Comparison of ENCODE assay signal across 8 cellular contexts in genomic region chr22:39308614-39309363, GRCh38. TPM values are rescaled to one million over a fixed set of nuclear protein-coding genes. Genes with fewer than 3 reads are reported as not detected.
DNase-seq lines count a peak whose midpoint lies in the region; ATAC-seq, FAIRE-seq and TF ChIP-seq lines count a peak whose summit lies in the region.

No MANE protein-coding gene starts in this region.

- peaks cover 9% of the 10 kb centered on the region for H3K4me1 Mint-ChIP-seq in CD4-positive, alpha-beta T cell (ENCODE audit: low read depth)

- TF ChIP-seq CTCF in fibroblast of lung (conservative IDR thresholded peaks at IDR 0.05 in 1 of 2, IDR thresholded peaks at IDR 0.05 in 1 of 2; ENCODE audit: low read depth in 1 of 2, low read length in 2 of 2) (peak; percentile 27 to 51), psoas muscle (IDR thresholded peaks at IDR 0.05) (no peak)
- TF ChIP-seq CTCF in CD4-positive, alpha-beta T cell (IDR thresholded peaks at IDR 0.05), result no peak

- no peaks in the 10 kb centered on the region for H3K9me3 ChIP-seq in fibroblast of lung (ENCODE audit: control insufficient read depth, insufficient read depth, low read depth, low read length)
- H3K9me3 ChIP-seq in psoas muscle, result no peaks in the 10 kb centered on the region
- no peaks in the 10 kb centered on the region for H3K9me3 ChIP-seq in CD4-positive, alpha-beta T cell (ENCODE audit: control insufficient read depth, low read length)

- H3K4me1 ChIP-seq in fibroblast of lung (ENCODE audit: control insufficient read depth, extremely low read depth, insufficient read depth, low read length) (peaks cover 32% of the 10 kb centered on the region), psoas muscle (peaks cover 15% of the 10 kb centered on the region)

- H3K27ac ChIP-seq in fibroblast of lung (ENCODE audit: insufficient read depth, low read length), result peak overlapping the region; percentile 92
- H3K27ac ChIP-seq in psoas muscle, result peak overlapping the region; percentile 61
- H3K27ac ChIP-seq in CD4-positive, alpha-beta T cell (ENCODE audit: low read depth, low read length), result no peak overlapping the region

- WGBS in psoas muscle, 3 donors, result 26 to 35% (median 27%) methylated on average over 24 of the region's 24 CpGs

- intact Hi-C loops in psoas muscle (cut with DNase I), result loop anchor here (5.0 kb wide), 2 partner anchors 61 to 76 kb away; no protein-coding TSS in a partner anchor
- intact Hi-C loops in CD4-positive, alpha-beta T cell (cut with DNase I, micrococcal nuclease), result loop anchor here in 1 of 2 experiments (5.0 kb wide), 1 partner anchor 91 kb away; no protein-coding TSS in a partner anchor

- no peaks in the 10 kb centered on the region for H3K27me3 Mint-ChIP-seq in CD4-positive, alpha-beta T cell

- FAIRE-seq in G401.6 (lab: Jason Lieb, UNC) (peak; percentile 46), RCC 7860 (lab: Jason Lieb, UNC) (peak; percentile 94)

- no peak overlapping the region for H3K27ac Mint-ChIP-seq in CD4-positive, alpha-beta T cell

- H3K36me3 ChIP-seq in fibroblast of lung (ENCODE audit: control insufficient read depth, insufficient read depth, low read length) (peaks cover 41% of the 10 kb centered on the region), psoas muscle (ENCODE audit: insufficient read depth in 1 of 2, low read depth in 1 of 2) (peaks cover 0 to 24% of the 10 kb centered on the region in 2 donors)

- H3K9me3 Mint-ChIP-seq in CD4-positive, alpha-beta T cell, result no peaks in the 10 kb centered on the region

- no peak overlapping the region for H3K4me3 Mint-ChIP-seq in CD4-positive, alpha-beta T cell

- CTCF ChIA-PET in CD4-positive, alpha-beta T cell (lab: Charles Lee), result no interaction called here

- ATAC-seq in psoas muscle (peak; percentile 41 to 66 (median 54)), HG02973 (IDR thresholded peaks at IDR 0.05; ENCODE audit: unreplicated experiment) (no peak), HG02870 (IDR thresholded peaks at IDR 0.05; ENCODE audit: unreplicated experiment) (no peak)
- ATAC-seq in CD4-positive, alpha-beta T cell (ENCODE audit: poor library complexity), result no peak

- H3K4me2 ChIP-seq in fibroblast of lung (ENCODE audit: extremely low read depth, insufficient read depth, low read length), result peak overlapping the region; percentile 80

- peak overlapping the region; percentile 42 for H3K9ac ChIP-seq in fibroblast of lung (ENCODE audit: insufficient read depth, low read length)

- H3K36me3 Mint-ChIP-seq in CD4-positive, alpha-beta T cell (ENCODE audit: low read depth), result peaks cover 25% of the 10 kb centered on the region

- peak overlapping the region; percentile 43 for H2AFZ ChIP-seq in fibroblast of lung (ENCODE audit: low read length)

- H3K4me3 ChIP-seq in fibroblast of lung (replicated peaks in 1 of 4; ENCODE audit: control extremely low read depth in 1 of 4, insufficient read depth in 1 of 4, low read depth in 3 of 4, low read length in 4 of 4), result peak overlapping the region in 3 of 4 experiments; percentile 19 to 23 (median 22)
- peak overlapping the region; percentile 33 for H3K4me3 ChIP-seq in psoas muscle

- POLR2A ChIA-PET in CD4-positive, alpha-beta T cell (lab: Charles Lee), result interaction anchor here (0.6 to 0.7 kb wide), 2 partner anchors 288 to 466 kb away, joined by 3 to 7 read pairs; partner anchors contain the start of gene APOBEC3D

- H3K27me3 ChIP-seq in fibroblast of lung (ENCODE audit: control insufficient read depth, insufficient read depth, low read length) (no peaks in the 10 kb centered on the region), psoas muscle (ENCODE audit: insufficient read depth in 3 of 3, low read length in 2 of 3) (no peaks in the 10 kb centered on the region)
- no peaks in the 10 kb centered on the region for H3K27me3 ChIP-seq in CD4-positive, alpha-beta T cell (ENCODE audit: control insufficient read depth, insufficient read depth, low read length)

- DNase-seq in RCC 7860 (ENCODE audit: low spot score) (peak; percentile 91), fibroblast of lung (ENCODE audit: low read depth in 2 of 2) (peak; percentile 90 to 98), psoas muscle (peak; percentile 83 to 85)
- no peak for DNase-seq in CD4-positive, alpha-beta T cell
- no peak for DNase-seq in activated naive CD4-positive, alpha-beta T cell treated with anti-CD3 and anti-CD28 coated beads, Interleukin-2, amount 50 U/mL, for 16 hours

- no peaks in the 10 kb centered on the region for H4K20me1 ChIP-seq in fibroblast of lung (ENCODE audit: control insufficient read depth, extremely low read depth, insufficient read depth, low read length)

- peaks cover 13% of the 10 kb centered on the region for H3K79me2 ChIP-seq in fibroblast of lung (ENCODE audit: control insufficient read depth, insufficient read depth, low read length)

RNA-seq across cellular contexts. Expression of gene RPL3, which starts 10.6 kb away (rescaled TPM):
- total RNA-seq in fibroblast of lung (2,627 and 3,935 TPM in 2 replicates), psoas muscle (100 to 1,000 TPM; 266 to 539 (median 329) TPM)
- polyA plus RNA-seq in fibroblast of lung (2,773 and 2,862 TPM in 2 replicates), psoas muscle (1,000 to 10,000 TPM in 1 of 3 donors, 100 to 1,000 TPM in 2; 470 to 1,471 (median 727) TPM)
- 2,320 and 2,565 TPM in 2 replicates for polyA plus RNA-seq in fibroblast of lung (2012)
- 1,108 and 1,634 TPM in 2 replicates for polyA minus RNA-seq in fibroblast of lung (ENCODE audit: low replicate concordance)
- 1,000 to 10,000 TPM; 3,952 to 3,974 TPM for total RNA-seq in CD4-positive, alpha-beta T cell

RNA-seq across cellular contexts. Expression of gene SYNGR1, which starts 41.0 kb away (rescaled TPM):
- total RNA-seq in fibroblast of lung (7.7 and 13.0 TPM in 2 replicates), psoas muscle (10 to 100 TPM; 15.3 to 20.4 (median 16.0) TPM)
- polyA plus RNA-seq in fibroblast of lung (12.9 and 13.5 TPM in 2 replicates), psoas muscle (10 to 100 TPM; 28.5 to 39.9 (median 37.1) TPM)
- 29.4 and 32.7 TPM in 2 replicates for polyA plus RNA-seq in fibroblast of lung (2012)
- 9.2 and 21.0 TPM in 2 replicates for polyA minus RNA-seq in fibroblast of lung (ENCODE audit: low replicate concordance)
- total RNA-seq in CD4-positive, alpha-beta T cell, result under 1 TPM; 0.44 to 0.59 TPM

Comparison
In these comparisons a context has a peak if more than half of its experiments do, and no peak if none do; other contexts are left out.
1. DNase-seq: peak in RCC 7860 (single experiment), fibroblast of lung (2 of 2) and psoas muscle (2 of 2); none in CD4-positive, alpha-beta T cell (0 of 10) and activated naive CD4-positive, alpha-beta T cell treated with anti-CD3 and anti-CD28 coated beads, Interleukin-2, amount 50 U/mL, for 16 hours (single experiment).
2. CTCF ChIP-seq: peak in fibroblast of lung (2 of 2); none in psoas muscle (single experiment) and CD4-positive, alpha-beta T cell (single experiment).
3. ATAC-seq: peak in psoas muscle (4 of 4); none in CD4-positive, alpha-beta T cell (single experiment), HG02973 (single experiment) and HG02870 (single experiment).